ENCODE assay signal across 16 cellular contexts in genomic region chr14:95222151-95222631, GRCh38.
DNase-seq lines count a peak whose midpoint lies in the region; ATAC-seq and TF ChIP-seq lines count a peak whose summit lies in the region.
"Had no signal": no experiment of that assay in that cellular context is flagged by ENCODE, and none has a peak within 500 bp of the region (broad histone marks: within the 10 kb centered on the region; RNA-seq: fewer than 3 reads in every experiment).

No MANE protein-coding gene starts in this region.

- H3K4me3 ChIP-seq in choroid plexus epithelial cell (ENCODE audit: low read depth, low read length) (no peak overlapping the region), lower lobe of right lung (no peak overlapping the region), upper lobe of left lung (no peak overlapping the region)
- H3K4me3 ChIP-seq: adrenal gland, esophagus muscularis mucosa had no signal

- peak; percentile 9 for DNase-seq in NCI-H345 (lab: John Stamatoyannopoulos, UW)
- no peak for DNase-seq in NCI-H345 treated with DMSO at 0.1 percent for 48 hours (lab: John Stamatoyannopoulos, UW; ENCODE audit: unreplicated experiment)
- peak; percentile 80 for DNase-seq in choroid plexus epithelial cell (ENCODE audit: low read depth)
- DNase-seq in lower lobe of right lung, result no peak
- DNase-seq in upper lobe of left lung, result no peak
- DNase-seq in activated CD4-positive, alpha-beta T cell treated with anti-CD3 and anti-CD28 coated beads, Interleukin-2, amount 50 U/mL, for 1 hour, result no peak
- DNase-seq in NCI-H2081 treated with DMSO at 0.1 percent for 48 hours (lab: John Stamatoyannopoulos, UW), result no peak
- no peak for DNase-seq in cerebellum (ENCODE audit: low spot score)
- DNase-seq: activated CD8-positive, alpha-beta memory T cell treated with anti-CD3 and anti-CD28 coated beads, Interleukin-2, amount 50 U/mL, for 48 hours; adrenal gland; DMS 273 treated with DMSO at 0.1 percent for 48 hours; NCI-H446; posterior cingulate gyrus had no signal

- TF ChIP-seq POLR2A in upper lobe of left lung (IDR thresholded peaks at IDR 0.05), result no peak

- no peaks in the 10 kb centered on the region for H3K36me3 ChIP-seq in lower lobe of right lung
- H3K36me3 ChIP-seq in upper lobe of left lung, result no peaks in the 10 kb centered on the region
- H3K36me3 ChIP-seq: adrenal gland had no signal

- H3K27ac ChIP-seq in lower lobe of right lung (peak overlapping the region; percentile 56), upper lobe of left lung (peak overlapping the region; percentile 28 to 51 (median 38))
- H3K27ac ChIP-seq: 22Rv1, RWPE1 had no signal

- intact Hi-C loops in lower lobe of right lung (cut with DNase I), result no loop called here

- H3K27me3 ChIP-seq in lower lobe of right lung (ENCODE audit: low read depth) (no peaks in the 10 kb centered on the region), upper lobe of left lung (no peaks in the 10 kb centered on the region)
- H3K27me3 ChIP-seq: adrenal gland had no signal

- 53 to 65% methylated on average over 10 of the region's 10 CpGs for WGBS in upper lobe of left lung, 2 donors

- peaks cover 4% of the 10 kb centered on the region for H3K4me1 ChIP-seq in lower lobe of right lung
- peaks cover 4 to 15% (median 7%) of the 10 kb centered on the region in 4 donors for H3K4me1 ChIP-seq in upper lobe of left lung

- no peak for TF ChIP-seq CTCF in choroid plexus epithelial cell (conservative IDR thresholded peaks at IDR 0.05; ENCODE audit: low read depth, low read length)
- TF ChIP-seq CTCF in lower lobe of right lung (IDR thresholded peaks at IDR 0.05), result no peak
- TF ChIP-seq CTCF in upper lobe of left lung (IDR thresholded peaks at IDR 0.05), result no peak

- peak; percentile 30 to 78 for ATAC-seq in lower lobe of right lung
- peak in 1 of 2 donors; percentile 25 for ATAC-seq in upper lobe of left lung (ENCODE audit: low FRiP score in 2 of 2)

- TF ChIP-seq EP300 in upper lobe of left lung (IDR thresholded peaks at IDR 0.05), result no peak

- H3K9me3 ChIP-seq in lower lobe of right lung (no peaks in the 10 kb centered on the region), upper lobe of left lung (no peaks in the 10 kb centered on the region)
- H3K9me3 ChIP-seq: adrenal gland, esophagus muscularis mucosa had no signal

Comparison
In these comparisons a context has a peak if more than half of its experiments do, and no peak if none do; other contexts are left out.
1. DNase-seq: peak in NCI-H345 (single experiment) and choroid plexus epithelial cell (single experiment); none in NCI-H345 treated with DMSO at 0.1 percent for 48 hours (single experiment), lower lobe of right lung (single experiment), upper lobe of left lung (0 of 2), activated CD4-positive, alpha-beta T cell treated with anti-CD3 and anti-CD28 coated beads, Interleukin-2, amount 50 U/mL, for 1 hour (single experiment), NCI-H2081 treated with DMSO at 0.1 percent for 48 hours (single experiment) and cerebellum (single experiment).